28 cellular contexts compared by ENCODE assay signal in the genomic region with DNA sequence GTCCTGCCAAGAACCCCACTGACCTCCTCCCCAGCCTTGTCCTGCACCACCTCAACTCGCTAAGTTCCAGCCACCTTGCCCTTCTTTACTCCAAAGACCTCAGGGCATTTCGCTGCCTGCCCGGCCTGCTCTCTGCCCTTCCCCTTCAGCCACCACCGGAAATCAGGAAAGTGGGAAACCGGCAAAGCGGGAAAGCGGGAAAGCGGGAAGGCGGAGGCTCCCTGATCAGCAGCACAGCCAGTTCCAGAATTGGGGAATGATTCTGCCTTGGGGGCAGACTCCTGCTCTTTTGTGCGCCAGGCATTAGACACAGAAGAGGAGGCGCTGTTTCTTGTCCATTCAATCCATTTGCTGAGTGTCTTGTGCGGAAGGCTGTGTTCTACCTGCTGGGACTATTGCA.
"Had no signal": no experiment of that assay in that cellular context is flagged by ENCODE, and none has a peak within 500 bp of the region (broad histone marks: within the 10 kb centered on the region; RNA-seq: fewer than 3 reads in every experiment).

No MANE protein-coding gene starts in this region.

- H3K4me2 ChIP-seq: KMS-11 had no signal

- H3K27ac Mint-ChIP-seq: activated CD4-positive, alpha-beta T cell treated with anti-CD3 and anti-CD28 coated beads, Interleukin-2, amount 10 ng/mL, durations not matched to agents 24 days and 14 days; activated CD8-positive, alpha-beta T cell treated with anti-CD3 and anti-CD28 coated beads, Interleukin-2, amount 10 ng/mL, durations not matched to agents 7 days and 5 days; activated naive CD4-positive, alpha-beta T cell treated with anti-CD3 and anti-CD28 coated beads for 36 hours; activated T-cell treated with anti-CD3 and anti-CD28 coated beads, Interleukin-2, amount 50 U/mL, for 24 hours; activated T-helper 2 cell treated with anti-CD3 and anti-CD28 coated beads, Interferon-gamma antibody, Interleukin-2, Interleukin-4, amounts not matched to agents 10 μg/mL and 5 μg/mL and 100 μg/mL, durations not matched to agents 14 hours and 24 hours and 36 hours had no signal

- H3K27me3 ChIP-seq: adrenal gland, body of pancreas, breast epithelium had no signal

- H3K4me3 ChIP-seq: adrenal gland, body of pancreas, breast epithelium had no signal

- H3K4me3 Mint-ChIP-seq: activated CD4-positive, alpha-beta T cell treated with anti-CD3 and anti-CD28 coated beads, Interleukin-2, amount 10 ng/mL, durations not matched to agents 24 days and 14 days; activated CD8-positive, alpha-beta T cell treated with anti-CD3 and anti-CD28 coated beads, Interleukin-2, amount 10 ng/mL, durations not matched to agents 7 days and 5 days; activated naive CD4-positive, alpha-beta T cell treated with anti-CD3 and anti-CD28 coated beads for 36 hours; activated T-cell treated with anti-CD3 and anti-CD28 coated beads, Interleukin-2, amount 50 U/mL, for 24 hours had no signal

- H3K9ac ChIP-seq: KMS-11 had no signal

- H3K36me3 ChIP-seq: adrenal gland, breast epithelium had no signal

- H3K27ac ChIP-seq: adrenal gland, body of pancreas, breast epithelium, KMS-11, VCaP had no signal

- H3K4me1 ChIP-seq: adrenal gland, breast epithelium had no signal

- H3K9me3 ChIP-seq: adrenal gland, body of pancreas, breast epithelium had no signal

- DNase-seq: activated CD4-positive, alpha-beta T cell treated with anti-CD3 and anti-CD28 coated beads, Interleukin-2, amount 10 ng/mL, durations not matched to agents 24 days and 14 days; activated CD4-positive, alpha-beta T cell treated with anti-CD3 and anti-CD28 coated beads, Interleukin-2, amount 50 U/mL, for 48 hours; activated CD4-positive, CD25-positive, alpha-beta regulatory T cell; activated CD8-positive, alpha-beta T cell treated with anti-CD3 and anti-CD28 coated beads, Interleukin-2, amount 10 ng/mL, durations not matched to agents 7 days and 5 days; activated gamma-delta T cell; activated naive CD4-positive, alpha-beta T cell treated with anti-CD3 and anti-CD28 coated beads for 36 hours; activated T-cell treated with anti-CD3 and anti-CD28 coated beads, Interleukin-2, amount 50 U/mL, for 24 hours; adrenal gland; body of pancreas; MM.1S; MV-4-11; NCI-H1092; NCI-H1436 treated with DMSO at 0.1 percent for 48 hours; NCI-H1694 treated with DMSO at 0.1 percent for 48 hours; NCI-H2029; NCI-H345; NCI-H526 treated with DMSO at 0.1 percent for 48 hours; NCI-H774; OCI-M1; Right ventricle myocardium superior; SW 1271; T-helper 1 cell; T-helper 2 cell; T-helper 9 cell had no signal

- H3K9me3 Mint-ChIP-seq: activated naive CD4-positive, alpha-beta T cell treated with anti-CD3 and anti-CD28 coated beads for 36 hours; activated T-helper 2 cell treated with anti-CD3 and anti-CD28 coated beads, Interferon-gamma antibody, Interleukin-2, Interleukin-4, amounts not matched to agents 10 μg/mL and 5 μg/mL and 100 μg/mL, durations not matched to agents 14 hours and 24 hours and 36 hours had no signal
